Comparison of ENCODE assay signal across 8 cellular contexts in genomic region chr21:14762734-14763694, GRCh38.
DNase-seq lines count a peak whose midpoint lies in the region; ATAC-seq and TF ChIP-seq lines count a peak whose summit lies in the region.

No MANE protein-coding gene starts in this region.

- peak; percentile 97 for ATAC-seq in GM18508 (IDR thresholded peaks at IDR 0.05; ENCODE audit: insufficient read depth, unreplicated experiment)
- peak; percentile 96 for ATAC-seq in HG02610 (IDR thresholded peaks at IDR 0.05; ENCODE audit: unreplicated experiment)
- ATAC-seq in right cardiac atrium = peak; percentile 41 to 48

- TF ChIP-seq CTCF in NB4 (IDR thresholded peaks at IDR 0.05; ENCODE audit: low read depth, low read length) = no peak
- no peak for TF ChIP-seq CTCF in glutamatergic neuron (IDR thresholded peaks at IDR 0.05; ENCODE audit: partially characterized antibody, unreplicated experiment)

- peaks cover 2% of the 10 kb centered on the region for H3K4me1 Mint-ChIP-seq in glutamatergic neuron (ENCODE audit: low read depth, unreplicated experiment)

- H3K4me3 ChIP-seq in NB4 (ENCODE audit: low read depth, low read length) (peak overlapping the region; percentile 26), right cardiac atrium (ENCODE audit: low read length) (no peak overlapping the region), MG63 (no peak overlapping the region)

- H3K9me3 ChIP-seq in right cardiac atrium (ENCODE audit: control insufficient read depth, low read length) (no peaks in the 10 kb centered on the region), MG63 (no peaks in the 10 kb centered on the region; the same call in 1 of the 2 replicates)

- no peaks in the 10 kb centered on the region for H3K36me3 Mint-ChIP-seq in glutamatergic neuron (ENCODE audit: unreplicated experiment)

- H3K9me3 Mint-ChIP-seq in glutamatergic neuron (ENCODE audit: unreplicated experiment) = no peaks in the 10 kb centered on the region

- H3K4me3 Mint-ChIP-seq in glutamatergic neuron (ENCODE audit: unreplicated experiment) = no peak overlapping the region

- H3K36me3 ChIP-seq in MG63 = no peaks in the 10 kb centered on the region

- intact Hi-C loops in right cardiac atrium (cut with DNase I) = no loop called here

- no peaks in the 10 kb centered on the region for H3K4me1 ChIP-seq in right cardiac atrium (ENCODE audit: control insufficient read depth, insufficient read depth, low read length)

- WGBS in right cardiac atrium = 31% methylated on average over 4 of the region's 4 CpGs

- H3K27me3 ChIP-seq in right cardiac atrium (ENCODE audit: control insufficient read depth, insufficient read depth) (no peaks in the 10 kb centered on the region), MG63 (no peaks in the 10 kb centered on the region)

- TF ChIP-seq POLR2A in NB4 (IDR thresholded peaks at IDR 0.05; ENCODE audit: extremely low read depth, insufficient read length) = no peak

- H3K27ac ChIP-seq in right cardiac atrium (ENCODE audit: low read length) = no peak overlapping the region

- H3K27me3 Mint-ChIP-seq in glutamatergic neuron (ENCODE audit: unreplicated experiment) = no peaks in the 10 kb centered on the region

- DNase-seq in NB4 (ENCODE audit: low read depth) (peak; percentile 74), right cardiac atrium (no peak), NCI-H510A (lab: John Stamatoyannopoulos, UW) (no peak), glutamatergic neuron (no peak), MG63 (no peak)
- DNase-seq in stimulated activated CD4-positive, alpha-beta T cell treated with anti-CD3 and anti-CD28 coated beads, Interleukin-12 subunit alpha, Interleukin-12 subunit beta, amount 100 ng/mL, for 4 hours = no peak

- no peak overlapping the region for H3K27ac Mint-ChIP-seq in glutamatergic neuron (ENCODE audit: unreplicated experiment)

Comparison
In these comparisons a context has a peak if more than half of its experiments do, and no peak if none do; other contexts are left out.
1. ATAC-seq: peak in every context shown above with its lines; median percentile 97 in GM18508; 96 in HG02610; 44 in right cardiac atrium.